In the genomic region with DNA sequence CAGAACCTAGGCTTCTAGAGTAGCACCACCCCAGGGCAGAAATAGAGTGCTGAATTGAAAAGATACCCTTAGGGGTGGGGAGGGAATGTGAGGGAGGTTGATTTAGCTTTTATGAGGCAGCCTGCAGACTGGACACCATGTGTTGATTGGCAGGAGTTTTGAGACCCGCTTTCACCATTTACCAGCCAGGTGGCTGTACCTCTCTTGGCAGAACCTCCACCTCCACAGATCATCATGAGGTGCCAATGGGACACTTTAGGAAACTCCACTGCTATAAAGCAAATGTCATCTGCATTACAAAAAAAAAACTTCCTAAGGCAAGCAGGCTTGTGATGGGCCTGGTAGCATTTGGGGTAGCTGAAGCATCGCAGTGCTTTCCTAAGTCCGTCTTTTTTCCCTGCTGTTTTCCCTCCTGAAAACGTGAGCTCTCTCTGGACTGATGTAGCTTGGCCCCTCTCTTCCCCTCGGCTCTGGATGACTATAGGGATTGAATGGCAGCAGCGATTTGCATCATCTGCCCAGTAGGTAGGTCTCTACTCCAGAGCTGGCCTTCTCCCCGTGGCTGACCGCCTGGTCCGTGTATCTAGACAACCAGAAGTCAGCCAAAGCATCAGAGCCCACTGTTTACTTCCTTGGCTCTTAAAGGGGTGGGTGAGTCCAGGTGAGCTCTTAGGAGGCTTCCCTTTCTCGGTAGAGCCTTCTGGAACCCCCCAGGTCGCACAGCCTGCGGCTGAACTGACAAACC, we compare ENCODE assay signal across 8 cellular contexts. TPM values are rescaled to one million over a fixed set of nuclear protein-coding genes. Genes with fewer than 3 reads are reported as not detected.
A peak's percentile ranks its signal among the peaks of the same experiment; 100 is the strongest.
DNase-seq lines count a peak whose midpoint lies in the region; ATAC-seq and TF ChIP-seq lines count a peak whose summit lies in the region.

No MANE protein-coding gene starts in this region.

- H2BK120ac ChIP-seq in trophoblast cell (ENCODE audit: insufficient read depth, low read length, poor library complexity) = no peak overlapping the region

- H3K79me1 ChIP-seq in trophoblast cell (ENCODE audit: low read length) = peaks cover 5% of the 10 kb centered on the region

- DNase-seq in DND-41 = no peak
- DNase-seq in RWPE2 (ENCODE audit: low spot score) = no peak
- DNase-seq in esophagus muscularis mucosa (ENCODE audit: extremely low spot score) = no peak
- no peak for DNase-seq in trophoblast cell
- no peak for DNase-seq in T-helper 9 cell
- no peak for DNase-seq in activated effector memory CD4-positive, alpha-beta T cell treated with anti-CD3 and anti-CD28 coated beads, Interleukin-2, amount 50 U/mL, for 16 hours

- H3K9ac ChIP-seq in DND-41 (ENCODE audit: low read depth, low read length) = peak overlapping the region; percentile 88
- no peak overlapping the region for H3K9ac ChIP-seq in trophoblast cell (ENCODE audit: low read length)

- H3K18ac ChIP-seq in trophoblast cell (ENCODE audit: low read length) = no peak overlapping the region

- WGBS in esophagus muscularis mucosa = 56% methylated on average over 11 of the region's 12 CpGs
- no CpG with 5 or more reads among the region's 12 CpGs for WGBS in trophoblast cell (ENCODE audit: extremely low coverage, insufficient coverage, insufficient read length)

- H3K14ac ChIP-seq in trophoblast cell (ENCODE audit: low read length) = no peak overlapping the region

- H3K4me2 ChIP-seq in DND-41 (ENCODE audit: insufficient read depth, low read length) (peak overlapping the region; percentile 92), trophoblast cell (ENCODE audit: low read length) (peak overlapping the region; percentile 88)

- no peak overlapping the region for H4K91ac ChIP-seq in trophoblast cell (ENCODE audit: low read depth, low read length)

- H3K9me3 ChIP-seq in DND-41 (ENCODE audit: insufficient read depth, low read length, severe bottlenecking) (no peaks in the 10 kb centered on the region), RWPE2 (ENCODE audit: severe bottlenecking) (no peaks in the 10 kb centered on the region), esophagus muscularis mucosa (no peaks in the 10 kb centered on the region), trophoblast cell (ENCODE audit: insufficient read depth, low read depth, low read length) (no peaks in the 10 kb centered on the region)

- peaks cover 6% of the 10 kb centered on the region; the same call in 1 of the 2 replicates for H3K36me3 ChIP-seq in DND-41 (ENCODE audit: insufficient read depth, low read length)
- H3K36me3 ChIP-seq in RWPE2 (ENCODE audit: low read depth) = peaks cover 15% of the 10 kb centered on the region
- peaks cover 23 to 35% (median 31%) of the 10 kb centered on the region in 4 donors for H3K36me3 ChIP-seq in esophagus muscularis mucosa
- H3K36me3 ChIP-seq in trophoblast cell (ENCODE audit: control insufficient read depth in 1 of 2, insufficient read depth in 2 of 2, low read length in 2 of 2) = peaks cover 4 to 7% of the 10 kb centered on the region in 2 experiments

- no peak overlapping the region for H3K4ac ChIP-seq in trophoblast cell (ENCODE audit: low read depth, low read length)

- intact Hi-C loops in esophagus muscularis mucosa (cut with DNase I) = no loop called here

- no peak overlapping the region for H2BK5ac ChIP-seq in trophoblast cell (ENCODE audit: low read depth, low read length, poor library complexity)

- H3K79me2 ChIP-seq in DND-41 (ENCODE audit: insufficient read depth, low read length) (no peaks in the 10 kb centered on the region), trophoblast cell (ENCODE audit: control insufficient read depth, insufficient read depth, low read length, poor library complexity) (peaks cover 2% of the 10 kb centered on the region)

- TF ChIP-seq CTCF in DND-41 (IDR thresholded peaks at IDR 0.05; ENCODE audit: borderline replicate concordance, extremely low read depth, low read length, poor library complexity, severe bottlenecking) (no peak), RWPE2 (IDR thresholded peaks at IDR 0.05; ENCODE audit: poor library complexity, severe bottlenecking) (no peak), esophagus muscularis mucosa (IDR thresholded peaks at IDR 0.05) (no peak)

- ATAC-seq in DND-41 (ENCODE audit: insufficient read depth, low read depth) = no peak
- ATAC-seq in RWPE2 (ENCODE audit: low read depth) = no peak
- ATAC-seq in GM19452 (IDR thresholded peaks at IDR 0.05; ENCODE audit: unreplicated experiment) = no peak
- no peak for ATAC-seq in HG03571 (IDR thresholded peaks at IDR 0.05; ENCODE audit: unreplicated experiment)

- H4K20me1 ChIP-seq in DND-41 (ENCODE audit: insufficient read depth, low read length) = no peaks in the 10 kb centered on the region

- H4K12ac ChIP-seq in trophoblast cell (ENCODE audit: low read depth, low read length) = peak overlapping the region; percentile 20

- H2AK5ac ChIP-seq in trophoblast cell (ENCODE audit: low read length) = no peak overlapping the region

- H4K8ac ChIP-seq in trophoblast cell (ENCODE audit: low read depth, low read length) = no peak overlapping the region

- H3K27ac ChIP-seq in DND-41 (ENCODE audit: low read length) = peak overlapping the region; percentile 69; the same call in 1 of the 2 replicates
- peak overlapping the region; percentile 33 for H3K27ac ChIP-seq in RWPE2 (ENCODE audit: poor library complexity, severe bottlenecking)
- peak overlapping the region; percentile 88 to 98 (median 96) for H3K27ac ChIP-seq in esophagus muscularis mucosa (replicated peaks in 1 of 4)
- no peak overlapping the region for H3K27ac ChIP-seq in trophoblast cell (ENCODE audit: low read depth, low read length)

- H2AFZ ChIP-seq in DND-41 (ENCODE audit: low read depth, low read length) = peak overlapping the region; percentile 98
- no peak overlapping the region for H2AFZ ChIP-seq in trophoblast cell (ENCODE audit: insufficient read depth, low read length, poor library complexity)

- peak overlapping the region; percentile 44 to 74; a peak in 3 of 4 replicates for H3K4me3 ChIP-seq in DND-41 (ENCODE audit: low read depth in 1 of 2, low read length in 2 of 2)
- no peak overlapping the region for H3K4me3 ChIP-seq in RWPE2 (ENCODE audit: severe bottlenecking)
- peak overlapping the region; percentile 59 to 92 (median 89) for H3K4me3 ChIP-seq in esophagus muscularis mucosa
- no peak overlapping the region for H3K4me3 ChIP-seq in trophoblast cell (ENCODE audit: low read depth, low read length)

- H3K27me3 ChIP-seq in DND-41 (ENCODE audit: insufficient read depth, low read length, poor library complexity) (no peaks in the 10 kb centered on the region), RWPE2 (ENCODE audit: insufficient read depth, poor library complexity, severe bottlenecking) (no peaks in the 10 kb centered on the region), esophagus muscularis mucosa (no peaks in the 10 kb centered on the region), trophoblast cell (ENCODE audit: insufficient read depth, low read length) (no peaks in the 10 kb centered on the region)

- no peak overlapping the region for H2BK12ac ChIP-seq in trophoblast cell (ENCODE audit: low read length)

- H3K4me1 ChIP-seq in DND-41 (ENCODE audit: insufficient read depth, low read length) (peaks cover 19% of the 10 kb centered on the region), RWPE2 (ENCODE audit: insufficient read depth, poor library complexity, severe bottlenecking) (peaks cover 14% of the 10 kb centered on the region), esophagus muscularis mucosa (peaks cover 21 to 37% (median 33%) of the 10 kb centered on the region in 4 donors), trophoblast cell (ENCODE audit: control insufficient read depth in 1 of 2, insufficient read depth in 2 of 2, low read length in 2 of 2) (peaks cover 0 to 5% of the 10 kb centered on the region in 2 experiments)

- no peak for TF ChIP-seq POLR2A in esophagus muscularis mucosa (IDR thresholded peaks at IDR 0.05; ENCODE audit: low read depth)

- no peak overlapping the region for H3K23ac ChIP-seq in trophoblast cell (ENCODE audit: low read length)

- no peak for TF ChIP-seq EP300 in esophagus muscularis mucosa (IDR thresholded peaks at IDR 0.05)

RNA-seq across cellular contexts. Expression of a gene that starts 1.3 kb away (rescaled TPM):
- total RNA-seq in esophagus muscularis mucosa = 100 to 1,000 TPM in 2 of 4 donors, 10 to 100 TPM in 2; 56.1 to 112 (median 80.8) TPM
- polyA plus RNA-seq in trophoblast cell (2013) = 32.4 and 34.1 TPM in 2 replicates

Comparison
In these comparisons a context has a peak if more than half of its experiments do, and no peak if none do; other contexts are left out.
1. H3K4me3 ChIP-seq: peak in DND-41 (2 of 2) and esophagus muscularis mucosa (4 of 4); none in RWPE2 (single experiment) and trophoblast cell (single experiment).